In genomic region chr3:89252865-89253264, GRCh38 we compare ENCODE assay signal across 20 cellular contexts.
A peak's percentile ranks its signal among the peaks of the same experiment; 100 is the strongest.
DNase-seq lines count a peak whose midpoint lies in the region; ATAC-seq and TF ChIP-seq lines count a peak whose summit lies in the region.
"Had no signal": no experiment of that assay in that cellular context is flagged by ENCODE, and none has a peak within 500 bp of the region (broad histone marks: within the 10 kb centered on the region; RNA-seq: fewer than 3 reads in every experiment).

No MANE protein-coding gene starts in this region.

- no peak overlapping the region for H3K9ac ChIP-seq in mesenchymal stem cell (ENCODE audit: low read length)

- no peak overlapping the region for H2BK15ac ChIP-seq in mesenchymal stem cell (ENCODE audit: low read depth, poor library complexity, severe bottlenecking)

- no peak overlapping the region for H3K27ac Mint-ChIP-seq in activated CD4-positive, alpha-beta T cell treated with anti-CD3 and anti-CD28 coated beads, Interleukin-2, amount 10 ng/mL, durations not matched to agents 24 days and 14 days
- H3K27ac Mint-ChIP-seq in activated T-helper 17 cell treated with anti-CD3 and anti-CD28 coated beads, Interleukin-2, amount 50 U/mL, for 72 hours, result no peak overlapping the region
- no peak overlapping the region for H3K27ac Mint-ChIP-seq in T-cell
- H3K27ac Mint-ChIP-seq: CD4-positive, CD25-positive, alpha-beta regulatory T cell; CD8-positive, alpha-beta memory T cell; H9 had no signal

- H3K4me2 ChIP-seq in mesenchymal stem cell (ENCODE audit: low read length, poor library complexity, severe bottlenecking), result no peak overlapping the region

- intact Hi-C loops in A673 (cut with micrococcal nuclease; ENCODE audit: unreplicated experiment), result no loop called here
- intact Hi-C loops in activated CD4-positive, alpha-beta T cell treated with anti-CD3 and anti-CD28 coated beads, Interleukin-2, amount 10 ng/mL, durations not matched to agents 24 days and 14 days (cut with micrococcal nuclease), result no loop called here

- no peak overlapping the region for H2BK12ac ChIP-seq in mesenchymal stem cell (ENCODE audit: low read length in 2 of 2)

- H3K27ac ChIP-seq in A673 (ENCODE audit: low read depth, low read length, poor library complexity, severe bottlenecking) (no peak overlapping the region), mesenchymal stem cell (ENCODE audit: low read length, poor library complexity, severe bottlenecking) (no peak overlapping the region)
- H3K27ac ChIP-seq: HL-60 had no signal

- no peak overlapping the region for H2AFZ ChIP-seq in mesenchymal stem cell (ENCODE audit: low read depth, low read length)

- H2BK120ac ChIP-seq in mesenchymal stem cell (ENCODE audit: low read depth, low read length), result no peak overlapping the region

- peaks cover 5% of the 10 kb centered on the region for H3K9me3 Mint-ChIP-seq in activated CD4-positive, alpha-beta T cell treated with anti-CD3 and anti-CD28 coated beads, Interleukin-2, amount 10 ng/mL, durations not matched to agents 24 days and 14 days
- H3K9me3 Mint-ChIP-seq in activated T-helper 17 cell treated with anti-CD3 and anti-CD28 coated beads, Interleukin-2, amount 50 U/mL, for 72 hours, result peaks cover 5% of the 10 kb centered on the region
- H3K9me3 Mint-ChIP-seq in T-cell, result peaks cover 0 to 16% (median 5%) of the 10 kb centered on the region in 3 donors

- no peak overlapping the region for H3K18ac ChIP-seq in mesenchymal stem cell (ENCODE audit: low read depth in 1 of 2, low read length in 2 of 2)

- H3K27me3 ChIP-seq in A673 (replicated peaks; ENCODE audit: insufficient read depth, low read depth, low read length, poor library complexity), result no peaks in the 10 kb centered on the region
- no peaks in the 10 kb centered on the region for H3K27me3 ChIP-seq in mesenchymal stem cell (ENCODE audit: control insufficient read depth in 1 of 2, insufficient read depth in 1 of 2, low read length in 2 of 2)
- H3K27me3 ChIP-seq: BE2C had no signal

- H3K4me3 Mint-ChIP-seq in activated CD4-positive, alpha-beta T cell treated with anti-CD3 and anti-CD28 coated beads, Interleukin-2, amount 10 ng/mL, durations not matched to agents 24 days and 14 days, result no peak overlapping the region
- no peak overlapping the region for H3K4me3 Mint-ChIP-seq in activated T-helper 17 cell treated with anti-CD3 and anti-CD28 coated beads, Interleukin-2, amount 50 U/mL, for 72 hours
- H3K4me3 Mint-ChIP-seq in T-cell, result no peak overlapping the region
- H3K4me3 Mint-ChIP-seq: CD4-positive, CD25-positive, alpha-beta regulatory T cell; CD8-positive, alpha-beta memory T cell; H9 had no signal

- H3K14ac ChIP-seq in mesenchymal stem cell (ENCODE audit: low read length in 2 of 2), result no peak overlapping the region

- TF ChIP-seq CTCF in A673 (conservative IDR thresholded peaks at IDR 0.05; ENCODE audit: low read depth, low read length), result no peak

- no CpG with 5 or more reads among the region's 2 CpGs for WGBS in mesenchymal stem cell

- BruUV-seq in A673 (replicated peaks; lab: Mats Ljungman, UMichigan), result no TSS peak

- peaks cover 49% of the 10 kb centered on the region for H3K4me1 ChIP-seq in A673 (ENCODE audit: insufficient read depth, low read length, poor library complexity, severe bottlenecking)
- no peaks in the 10 kb centered on the region for H3K4me1 ChIP-seq in mesenchymal stem cell (ENCODE audit: control insufficient read depth, insufficient read depth, low read depth, low read length)
- H3K4me1 ChIP-seq: BE2C had no signal

- H3K4ac ChIP-seq in mesenchymal stem cell (ENCODE audit: low read depth in 1 of 2, low read length in 2 of 2), result no peak overlapping the region

- CTCF ChIA-PET in A673 (lab: Charles Lee), result no interaction called here
- CTCF ChIA-PET in HEK293T (lab: Yijun Ruan, JAX), result interaction anchor here (0.7 kb wide), 1 partner anchor 29 kb away, joined by 3 read pairs; no protein-coding TSS in a partner anchor
- CTCF ChIA-PET in T-cell (lab: Charles Lee), result no interaction called here

- no peak overlapping the region for H2AK5ac ChIP-seq in mesenchymal stem cell (ENCODE audit: low read length, severe bottlenecking)

- H3K9me3 ChIP-seq in A673 (ENCODE audit: low read depth, low read length, poor library complexity, severe bottlenecking), result no peaks in the 10 kb centered on the region
- no peaks in the 10 kb centered on the region for H3K9me3 ChIP-seq in mesenchymal stem cell (ENCODE audit: control insufficient read depth, low read length)
- H3K9me3 ChIP-seq: BE2C had no signal

- no peaks in the 10 kb centered on the region for H3K36me3 Mint-ChIP-seq in activated CD4-positive, alpha-beta T cell treated with anti-CD3 and anti-CD28 coated beads, Interleukin-2, amount 10 ng/mL, durations not matched to agents 24 days and 14 days (ENCODE audit: low read depth)
- H3K36me3 Mint-ChIP-seq in activated T-helper 17 cell treated with anti-CD3 and anti-CD28 coated beads, Interleukin-2, amount 50 U/mL, for 72 hours (ENCODE audit: low read depth), result no peaks in the 10 kb centered on the region
- no peaks in the 10 kb centered on the region for H3K36me3 Mint-ChIP-seq in T-cell
- H3K36me3 Mint-ChIP-seq: CD4-positive, CD25-positive, alpha-beta regulatory T cell; CD8-positive, alpha-beta memory T cell had no signal

- H4K91ac ChIP-seq in mesenchymal stem cell (ENCODE audit: low read length), result no peak overlapping the region

- no peak overlapping the region for H2BK5ac ChIP-seq in mesenchymal stem cell (ENCODE audit: low read depth, low read length, poor library complexity, severe bottlenecking)

- POLR2A ChIA-PET in A673 (lab: Charles Lee; ENCODE audit: low non-redundant PET), result no interaction called here
- POLR2A ChIA-PET in HEK293T (lab: Yijun Ruan, JAX), result no interaction called here
- POLR2A ChIA-PET in T-cell (lab: Charles Lee), result no interaction called here

- no peaks in the 10 kb centered on the region for H3K4me1 Mint-ChIP-seq in activated CD4-positive, alpha-beta T cell treated with anti-CD3 and anti-CD28 coated beads, Interleukin-2, amount 10 ng/mL, durations not matched to agents 24 days and 14 days
- no peaks in the 10 kb centered on the region for H3K4me1 Mint-ChIP-seq in activated T-helper 17 cell treated with anti-CD3 and anti-CD28 coated beads, Interleukin-2, amount 50 U/mL, for 72 hours
- H3K4me1 Mint-ChIP-seq in T-cell, result no peaks in the 10 kb centered on the region
- H3K4me1 Mint-ChIP-seq: CD8-positive, alpha-beta memory T cell had no signal

- H3K23ac ChIP-seq in mesenchymal stem cell (ENCODE audit: low read length in 2 of 2), result no peak overlapping the region

- DNase-seq in A673 (ENCODE audit: low spot score) (peak; percentile 47), HEK293T (ENCODE audit: extremely low spot score) (peak; percentile 22), SK-MEL-5 (ENCODE audit: low read depth, low spot score) (peak; percentile 44), mesenchymal stem cell (peak; percentile 29), T-cell (no peak)
- no peak for DNase-seq in activated CD4-positive, alpha-beta T cell treated with anti-CD3 and anti-CD28 coated beads, Interleukin-2, amount 10 ng/mL, durations not matched to agents 24 days and 14 days
- DNase-seq: ACHN; BE2C; C1 segment of cervical spinal cord; CD4-positive, CD25-positive, alpha-beta regulatory T cell; CD8-positive, alpha-beta memory T cell; COR-L47; DMS153; DMS79; GDM1; H9; IMR-90 had no signal

- H3K27me3 Mint-ChIP-seq in activated CD4-positive, alpha-beta T cell treated with anti-CD3 and anti-CD28 coated beads, Interleukin-2, amount 10 ng/mL, durations not matched to agents 24 days and 14 days, result no peaks in the 10 kb centered on the region
- H3K27me3 Mint-ChIP-seq in activated T-helper 17 cell treated with anti-CD3 and anti-CD28 coated beads, Interleukin-2, amount 50 U/mL, for 72 hours, result no peaks in the 10 kb centered on the region
- H3K27me3 Mint-ChIP-seq in T-cell, result no peaks in the 10 kb centered on the region
- H3K27me3 Mint-ChIP-seq: CD4-positive, CD25-positive, alpha-beta regulatory T cell; CD8-positive, alpha-beta memory T cell had no signal

- H3K36me3 ChIP-seq in A673 (ENCODE audit: insufficient read depth, low read length, poor library complexity, severe bottlenecking) (no peaks in the 10 kb centered on the region), mesenchymal stem cell (ENCODE audit: control insufficient read depth in 1 of 2, insufficient read depth in 2 of 2, low read depth in 1 of 2, low read length in 2 of 2) (no peaks in the 10 kb centered on the region)
- H3K36me3 ChIP-seq: BE2C had no signal

- H4K8ac ChIP-seq in mesenchymal stem cell (ENCODE audit: low read length), result no peak overlapping the region

- no peaks in the 10 kb centered on the region for H3K79me1 ChIP-seq in mesenchymal stem cell (replicated peaks; ENCODE audit: low read length, poor library complexity, severe bottlenecking)

- H3K4me3 ChIP-seq in A673 (ENCODE audit: low read depth, low read length, poor library complexity, severe bottlenecking) (no peak overlapping the region), mesenchymal stem cell (ENCODE audit: insufficient read depth in 1 of 2, low read depth in 1 of 2, low read length in 2 of 2) (no peak overlapping the region)
- H3K4me3 ChIP-seq: K562 had no signal

- ATAC-seq in activated T-helper 17 cell treated with anti-CD3 and anti-CD28 coated beads, Interleukin-2, amount 50 U/mL, for 72 hours (replicated peaks), result no peak
- ATAC-seq in T-cell (replicated peaks in 1 of 4), result no peak
- ATAC-seq: K562 had no signal

- in situ Hi-C loops in SK-MEL-5 (cut with HindIII; ENCODE audit: low pct_unique_long_range_greater_than_20kb, low sequenced_read_pairs), result no loop called here

TF ChIP-seq in HEK293T, 16 proteins besides CTCF, POLR2A, EP300 and RAD21:
- TF ChIP-seq ZNF384 (IDR thresholded peaks at IDR 0.05) (no peak), PKNOX1 (IDR thresholded peaks at IDR 0.05) (peak; percentile 95), FOXA1 (IDR thresholded peaks at IDR 0.05) (no peak), SP1 (IDR thresholded peaks at IDR 0.05) (no peak), TARDBP (IDR thresholded peaks at IDR 0.05) (no peak), ARNT (IDR thresholded peaks at IDR 0.05) (no peak)

Comparison
In these comparisons a context has a peak if more than half of its experiments do, and no peak if none do; other contexts are left out.
1. DNase-seq: peak in A673 (single experiment), HEK293T (single experiment), SK-MEL-5 (single experiment) and mesenchymal stem cell (single experiment); none in activated CD4-positive, alpha-beta T cell treated with anti-CD3 and anti-CD28 coated beads, Interleukin-2, amount 10 ng/mL, durations not matched to agents 24 days and 14 days (single experiment) and T-cell (0 of 34).